ENCODE assay signal across 1 cellular context in the genomic region with DNA sequence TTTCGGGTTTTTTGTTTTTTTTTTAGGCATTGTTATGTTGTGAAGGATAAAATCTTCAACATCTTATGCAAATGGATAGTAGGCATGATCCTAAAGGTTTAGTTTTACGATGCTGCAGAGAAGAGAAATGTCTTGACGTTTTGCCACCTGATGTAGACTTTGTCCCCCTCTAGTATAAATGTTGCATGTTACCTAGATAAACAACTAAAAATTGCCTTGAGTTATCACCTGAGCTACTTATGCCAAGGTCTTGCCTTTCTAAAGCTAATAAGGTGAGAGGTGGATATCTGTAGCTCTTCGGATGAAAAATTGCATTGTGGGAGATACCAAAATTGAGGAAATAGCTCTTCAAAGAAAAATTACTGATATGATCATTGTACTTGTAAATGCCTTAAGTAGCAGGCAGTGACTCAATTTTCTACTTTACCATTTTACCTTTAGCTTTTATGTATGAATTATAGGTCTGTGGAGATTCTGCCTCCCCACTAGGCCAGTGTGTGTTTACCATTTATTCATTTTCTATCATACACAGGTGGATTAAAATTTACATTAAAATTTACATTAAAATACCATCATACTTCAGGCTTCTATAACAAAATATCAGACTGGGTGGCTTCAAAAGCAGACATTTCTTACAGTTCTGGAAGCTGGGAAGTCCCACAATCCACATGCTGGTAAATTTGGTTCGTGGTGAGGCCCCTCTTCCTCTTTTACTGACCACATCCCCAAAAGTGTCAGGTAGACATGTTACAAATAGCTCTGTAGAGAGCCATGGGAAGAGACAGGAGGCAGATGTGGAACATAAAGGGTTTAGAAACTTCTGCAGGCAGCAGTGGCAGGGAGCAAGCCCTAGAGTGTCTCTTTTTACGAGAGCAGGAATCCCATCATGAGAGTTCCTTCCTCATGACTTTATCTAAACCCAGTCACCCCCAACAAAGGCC.
TF ChIP-seq lines count a peak whose summit lies in the region.

No MANE protein-coding gene starts in this region.

TF ChIP-seq in GM23338, 12 proteins besides CTCF, POLR2A, EP300 and RAD21 (continued from another document):
- TF ChIP-seq, protein P1, sequence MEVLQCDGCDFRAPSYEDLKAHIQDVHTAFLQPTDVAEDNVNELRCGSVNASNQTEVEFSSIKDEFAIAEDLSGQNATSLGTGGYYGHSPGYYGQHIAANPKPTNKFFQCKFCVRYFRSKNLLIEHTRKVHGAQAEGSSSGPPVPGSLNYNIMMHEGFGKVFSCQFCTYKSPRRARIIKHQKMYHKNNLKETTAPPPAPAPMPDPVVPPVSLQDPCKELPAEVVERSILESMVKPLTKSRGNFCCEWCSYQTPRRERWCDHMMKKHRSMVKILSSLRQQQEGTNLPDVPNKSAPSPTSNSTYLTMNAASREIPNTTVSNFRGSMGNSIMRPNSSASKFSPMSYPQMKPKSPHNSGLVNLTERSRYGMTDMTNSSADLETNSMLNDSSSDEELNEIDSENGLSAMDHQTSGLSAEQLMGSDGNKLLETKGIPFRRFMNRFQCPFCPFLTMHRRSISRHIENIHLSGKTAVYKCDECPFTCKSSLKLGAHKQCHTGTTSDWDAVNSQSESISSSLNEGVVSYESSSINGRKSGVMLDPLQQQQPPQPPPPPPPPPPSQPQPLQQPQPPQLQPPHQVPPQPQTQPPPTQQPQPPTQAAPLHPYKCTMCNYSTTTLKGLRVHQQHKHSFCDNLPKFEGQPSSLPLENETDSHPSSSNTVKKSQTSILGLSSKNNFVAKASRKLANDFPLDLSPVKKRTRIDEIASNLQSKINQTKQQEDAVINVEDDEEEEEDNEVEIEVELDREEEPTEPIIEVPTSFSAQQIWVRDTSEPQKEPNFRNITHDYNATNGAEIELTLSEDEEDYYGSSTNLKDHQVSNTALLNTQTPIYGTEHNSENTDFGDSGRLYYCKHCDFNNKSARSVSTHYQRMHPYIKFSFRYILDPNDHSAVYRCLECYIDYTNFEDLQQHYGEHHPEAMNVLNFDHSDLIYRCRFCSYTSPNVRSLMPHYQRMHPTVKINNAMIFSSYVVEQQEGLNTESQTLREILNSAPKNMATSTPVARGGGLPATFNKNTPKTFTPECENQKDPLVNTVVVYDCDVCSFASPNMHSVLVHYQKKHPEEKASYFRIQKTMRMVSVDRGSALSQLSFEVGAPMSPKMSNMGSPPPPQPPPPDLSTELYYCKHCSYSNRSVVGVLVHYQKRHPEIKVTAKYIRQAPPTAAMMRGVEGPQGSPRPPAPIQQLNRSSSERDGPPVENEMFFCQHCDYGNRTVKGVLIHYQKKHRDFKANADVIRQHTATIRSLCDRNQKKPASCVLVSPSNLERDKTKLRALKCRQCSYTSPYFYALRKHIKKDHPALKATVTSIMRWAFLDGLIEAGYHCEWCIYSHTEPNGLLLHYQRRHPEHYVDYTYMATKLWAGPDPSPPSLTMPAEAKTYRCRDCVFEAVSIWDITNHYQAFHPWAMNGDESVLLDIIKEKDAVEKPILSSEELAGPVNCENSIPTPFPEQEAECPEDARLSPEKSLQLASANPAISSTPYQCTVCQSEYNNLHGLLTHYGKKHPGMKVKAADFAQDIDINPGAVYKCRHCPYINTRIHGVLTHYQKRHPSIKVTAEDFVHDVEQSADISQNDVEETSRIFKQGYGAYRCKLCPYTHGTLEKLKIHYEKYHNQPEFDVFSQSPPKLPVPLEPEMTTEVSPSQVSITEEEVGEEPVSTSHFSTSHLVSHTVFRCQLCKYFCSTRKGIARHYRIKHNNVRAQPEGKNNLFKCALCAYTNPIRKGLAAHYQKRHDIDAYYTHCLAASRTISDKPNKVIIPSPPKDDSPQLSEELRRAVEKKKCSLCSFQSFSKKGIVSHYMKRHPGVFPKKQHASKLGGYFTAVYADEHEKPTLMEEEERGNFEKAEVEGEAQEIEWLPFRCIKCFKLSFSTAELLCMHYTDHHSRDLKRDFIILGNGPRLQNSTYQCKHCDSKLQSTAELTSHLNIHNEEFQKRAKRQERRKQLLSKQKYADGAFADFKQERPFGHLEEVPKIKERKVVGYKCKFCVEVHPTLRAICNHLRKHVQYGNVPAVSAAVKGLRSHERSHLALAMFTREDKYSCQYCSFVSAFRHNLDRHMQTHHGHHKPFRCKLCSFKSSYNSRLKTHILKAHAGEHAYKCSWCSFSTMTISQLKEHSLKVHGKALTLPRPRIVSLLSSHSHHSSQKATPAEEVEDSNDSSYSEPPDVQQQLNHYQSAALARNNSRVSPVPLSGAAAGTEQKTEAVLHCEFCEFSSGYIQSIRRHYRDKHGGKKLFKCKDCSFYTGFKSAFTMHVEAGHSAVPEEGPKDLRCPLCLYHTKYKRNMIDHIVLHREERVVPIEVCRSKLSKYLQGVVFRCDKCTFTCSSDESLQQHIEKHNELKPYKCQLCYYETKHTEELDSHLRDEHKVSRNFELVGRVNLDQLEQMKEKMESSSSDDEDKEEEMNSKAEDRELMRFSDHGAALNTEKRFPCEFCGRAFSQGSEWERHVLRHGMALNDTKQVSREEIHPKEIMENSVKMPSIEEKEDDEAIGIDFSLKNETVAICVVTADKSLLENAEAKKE (CRISPR knock-in tag; IDR thresholded peaks at IDR 0.05) = no peak
